1 cellular context compared by ENCODE assay signal in the genomic region with DNA sequence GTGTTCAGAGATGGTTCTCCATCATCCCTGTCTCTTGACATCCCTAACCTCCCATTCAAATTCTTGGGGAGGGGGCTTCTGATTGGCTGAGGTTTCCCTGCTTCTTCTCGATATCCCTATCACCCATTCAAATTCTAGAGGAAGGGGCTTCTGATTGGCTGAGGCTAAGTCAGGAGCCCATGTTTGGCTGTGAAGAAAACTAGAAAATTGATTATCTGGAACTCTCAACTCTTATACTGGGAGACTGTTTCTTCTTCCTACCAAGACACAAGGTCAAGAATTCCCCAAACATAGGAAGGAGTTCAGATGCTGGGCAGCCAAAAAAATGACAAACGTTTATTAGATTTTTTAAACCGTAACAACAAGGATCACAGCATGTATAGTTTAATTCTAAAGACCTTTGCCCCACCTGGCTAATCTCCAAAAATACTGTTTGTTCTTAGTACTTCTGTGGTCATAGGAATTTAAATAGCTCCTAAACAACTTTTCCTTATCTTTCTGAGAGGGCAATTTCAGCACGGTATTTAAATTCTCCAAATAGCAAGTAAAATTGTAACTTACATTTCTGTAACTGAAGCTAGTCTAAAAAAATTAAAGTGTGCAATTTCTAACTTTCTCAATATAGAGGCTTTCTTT.
A peak's percentile ranks its signal among the peaks of the same experiment; 100 is the strongest.
TF ChIP-seq lines count a peak whose summit lies in the region.

No MANE protein-coding gene starts in this region.

TF ChIP-seq in HEK293, 187 proteins besides CTCF, POLR2A, EP300 and RAD21 (continued from another document):
- TF ChIP-seq, protein P1, sequence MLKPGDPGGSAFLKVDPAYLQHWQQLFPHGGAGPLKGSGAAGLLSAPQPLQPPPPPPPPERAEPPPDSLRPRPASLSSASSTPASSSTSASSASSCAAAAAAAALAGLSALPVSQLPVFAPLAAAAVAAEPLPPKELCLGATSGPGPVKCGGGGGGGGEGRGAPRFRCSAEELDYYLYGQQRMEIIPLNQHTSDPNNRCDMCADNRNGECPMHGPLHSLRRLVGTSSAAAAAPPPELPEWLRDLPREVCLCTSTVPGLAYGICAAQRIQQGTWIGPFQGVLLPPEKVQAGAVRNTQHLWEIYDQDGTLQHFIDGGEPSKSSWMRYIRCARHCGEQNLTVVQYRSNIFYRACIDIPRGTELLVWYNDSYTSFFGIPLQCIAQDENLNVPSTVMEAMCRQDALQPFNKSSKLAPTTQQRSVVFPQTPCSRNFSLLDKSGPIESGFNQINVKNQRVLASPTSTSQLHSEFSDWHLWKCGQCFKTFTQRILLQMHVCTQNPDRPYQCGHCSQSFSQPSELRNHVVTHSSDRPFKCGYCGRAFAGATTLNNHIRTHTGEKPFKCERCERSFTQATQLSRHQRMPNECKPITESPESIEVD (tag by site-specific recombination; IDR thresholded peaks at IDR 0.05), result peak; percentile 89
- TF ChIP-seq, protein P2, sequence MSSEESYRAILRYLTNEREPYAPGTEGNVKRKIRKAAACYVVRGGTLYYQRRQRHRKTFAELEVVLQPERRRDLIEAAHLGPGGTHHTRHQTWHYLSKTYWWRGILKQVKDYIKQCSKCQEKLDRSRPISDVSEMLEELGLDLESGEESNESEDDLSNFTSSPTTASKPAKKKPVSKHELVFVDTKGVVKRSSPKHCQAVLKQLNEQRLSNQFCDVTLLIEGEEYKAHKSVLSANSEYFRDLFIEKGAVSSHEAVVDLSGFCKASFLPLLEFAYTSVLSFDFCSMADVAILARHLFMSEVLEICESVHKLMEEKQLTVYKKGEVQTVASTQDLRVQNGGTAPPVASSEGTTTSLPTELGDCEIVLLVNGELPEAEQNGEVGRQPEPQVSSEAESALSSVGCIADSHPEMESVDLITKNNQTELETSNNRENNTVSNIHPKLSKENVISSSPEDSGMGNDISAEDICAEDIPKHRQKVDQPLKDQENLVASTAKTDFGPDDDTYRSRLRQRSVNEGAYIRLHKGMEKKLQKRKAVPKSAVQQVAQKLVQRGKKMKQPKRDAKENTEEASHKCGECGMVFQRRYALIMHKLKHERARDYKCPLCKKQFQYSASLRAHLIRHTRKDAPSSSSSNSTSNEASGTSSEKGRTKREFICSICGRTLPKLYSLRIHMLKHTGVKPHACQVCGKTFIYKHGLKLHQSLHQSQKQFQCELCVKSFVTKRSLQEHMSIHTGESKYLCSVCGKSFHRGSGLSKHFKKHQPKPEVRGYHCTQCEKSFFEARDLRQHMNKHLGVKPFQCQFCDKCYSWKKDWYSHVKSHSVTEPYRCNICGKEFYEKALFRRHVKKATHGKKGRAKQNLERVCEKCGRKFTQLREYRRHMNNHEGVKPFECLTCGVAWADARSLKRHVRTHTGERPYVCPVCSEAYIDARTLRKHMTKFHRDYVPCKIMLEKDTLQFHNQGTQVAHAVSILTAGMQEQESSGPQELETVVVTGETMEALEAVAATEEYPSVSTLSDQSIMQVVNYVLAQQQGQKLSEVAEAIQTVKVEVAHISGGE (tag by site-specific recombination; conservative IDR thresholded peaks at IDR 0.05; ENCODE audit: low read depth), result no peak
- TF ChIP-seq FEZF1 (tag by site-specific recombination; IDR thresholded peaks at IDR 0.05), result peak; percentile 72
